1 cellular context compared by ENCODE assay signal in genomic region chr10:96263173-96263572, GRCh38.
A peak's percentile ranks its signal among the peaks of the same experiment; 100 is the strongest.
TF ChIP-seq lines count a peak whose summit lies in the region.

No MANE protein-coding gene starts in this region.

TF ChIP-seq in GM12878, 131 proteins besides CTCF, POLR2A, EP300 and RAD21:
- no peak for TF ChIP-seq ASH2L (IDR thresholded peaks at IDR 0.05; ENCODE audit: borderline replicate concordance, low read depth)
- 0 out of 2 replicates have a peak, but pooled peaks have one; percentile 5 for TF ChIP-seq POLR2AphosphoS2 (IDR thresholded peaks at IDR 0.05; ENCODE audit: low read depth, low read length)
